9 cellular contexts compared by ENCODE assay signal in the genomic region with DNA sequence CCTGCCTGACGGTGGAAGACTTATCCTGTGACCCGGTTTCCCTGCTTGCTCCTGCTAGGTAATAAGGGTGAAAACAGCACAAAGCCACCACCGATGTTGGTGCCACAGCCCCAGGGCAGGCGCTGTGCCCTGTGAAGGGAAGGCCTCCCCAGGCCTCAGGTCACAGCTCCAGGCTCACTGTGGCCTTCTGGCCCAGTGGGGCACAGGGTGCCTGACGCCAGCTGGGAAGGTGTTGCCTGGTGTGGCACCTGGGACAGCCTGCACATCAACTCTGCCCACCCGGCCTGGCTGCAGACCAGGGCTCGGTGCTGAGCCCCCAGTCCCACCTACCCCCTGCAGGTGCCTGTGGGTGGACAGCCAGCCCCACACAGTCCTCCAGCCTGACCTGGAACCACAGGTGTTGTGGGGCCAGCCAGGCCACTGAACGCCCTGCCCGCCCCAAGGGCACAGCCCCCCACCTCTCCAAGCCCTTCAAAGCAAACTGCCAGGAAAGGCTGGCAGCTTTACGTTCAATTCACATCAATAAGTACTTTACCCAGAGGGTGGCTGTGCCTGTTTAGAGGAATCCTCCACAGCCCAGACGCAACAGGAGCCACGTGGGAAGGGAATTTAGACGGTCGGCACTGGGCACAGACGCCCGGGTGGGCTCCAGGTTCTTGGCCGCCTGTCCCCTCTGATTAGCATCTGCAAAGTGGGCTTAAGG. TPM values are rescaled to one million over a fixed set of nuclear protein-coding genes. Genes with fewer than 3 reads are reported as not detected.
DNase-seq lines count a peak whose midpoint lies in the region; TF ChIP-seq lines count a peak whose summit lies in the region.
"Had no signal": no experiment of that assay in that cellular context is flagged by ENCODE, and none has a peak within 500 bp of the region (broad histone marks: within the 10 kb centered on the region; RNA-seq: fewer than 3 reads in every experiment).

No MANE protein-coding gene starts in this region.

- H3K4me3 Mint-ChIP-seq in H9 (no peak overlapping the region), glutamatergic neuron (ENCODE audit: unreplicated experiment) (no peak overlapping the region)
- H3K4me3 Mint-ChIP-seq in activated naive CD8-positive, alpha-beta T cell = peak overlapping the region; percentile 74

- no peaks in the 10 kb centered on the region for H4K20me1 ChIP-seq in H9 (ENCODE audit: control insufficient read depth, insufficient read depth, insufficient read length)
- no peaks in the 10 kb centered on the region for H4K20me1 ChIP-seq in hepatocyte (ENCODE audit: insufficient read depth, poor library complexity, severe bottlenecking)

- H3T11ph ChIP-seq in H9 (ENCODE audit: low read length) = no peak overlapping the region

- no peak for TF ChIP-seq CTCF in H9 (conservative IDR thresholded peaks at IDR 0.05)
- TF ChIP-seq CTCF in hepatocyte (IDR thresholded peaks at IDR 0.05; ENCODE audit: poor library complexity) = no peak
- no peak for TF ChIP-seq CTCF in spleen (IDR thresholded peaks at IDR 0.05 in 8 of 11, conservative IDR thresholded peaks at IDR 0.05 in 3 of 11)
- no peak for TF ChIP-seq CTCF in glutamatergic neuron (IDR thresholded peaks at IDR 0.05; ENCODE audit: partially characterized antibody, unreplicated experiment)

- H3K36me3 Mint-ChIP-seq in H9 (ENCODE audit: insufficient read depth in 1 of 3, low read depth in 3 of 3) (no peaks in the 10 kb centered on the region; a peak in 2 of 7 replicates), glutamatergic neuron (ENCODE audit: unreplicated experiment) (peaks cover 11% of the 10 kb centered on the region)
- H3K36me3 Mint-ChIP-seq in activated naive CD8-positive, alpha-beta T cell = no peaks in the 10 kb centered on the region

- no peaks in the 10 kb centered on the region for H3K9me2 ChIP-seq in hepatocyte (replicated peaks; ENCODE audit: insufficient read depth)

- H3K9ac ChIP-seq in H9 (ENCODE audit: extremely low read depth, insufficient read length, low read length) = no peak overlapping the region

- no peak overlapping the region for H4K8ac ChIP-seq in H9 (replicated peaks; ENCODE audit: insufficient read length, low read depth, low read length)

- no peak overlapping the region for H2AK5ac ChIP-seq in H9 (ENCODE audit: insufficient read length, low read length)

- intact Hi-C loops in spleen (cut with DNase I; ENCODE audit: low total_unique reads) = no loop called here

- H3K79me1 ChIP-seq in H9 (ENCODE audit: insufficient read depth, low read depth, low read length, poor library complexity, severe bottlenecking) = no peaks in the 10 kb centered on the region

- no peaks in the 10 kb centered on the region for H3K4me1 ChIP-seq in H9 (ENCODE audit: insufficient read depth, low read length)
- H3K4me1 ChIP-seq in hepatocyte (ENCODE audit: insufficient read depth) = peaks cover 21% of the 10 kb centered on the region
- peaks cover 6 to 34% (median 22%) of the 10 kb centered on the region in 6 donors for H3K4me1 ChIP-seq in spleen

- H3K27me3 Mint-ChIP-seq in H9 (ENCODE audit: low read depth) = peaks cover 7% of the 10 kb centered on the region
- H3K27me3 Mint-ChIP-seq in activated naive CD8-positive, alpha-beta T cell = no peaks in the 10 kb centered on the region
- H3K27me3 Mint-ChIP-seq in glutamatergic neuron (ENCODE audit: unreplicated experiment) = peaks cover 9% of the 10 kb centered on the region

- no peak overlapping the region for H3K18ac ChIP-seq in H9 (ENCODE audit: insufficient read length, low read depth, low read length)

- H3K56ac ChIP-seq in H9 (ENCODE audit: insufficient read length, low read depth, low read length) = no peak overlapping the region

- H2BK120ac ChIP-seq in H9 (ENCODE audit: low read depth, low read length, poor library complexity, severe bottlenecking) = no peak overlapping the region

- H4K91ac ChIP-seq in H9 (ENCODE audit: insufficient read length, low read depth, low read length) = no peak overlapping the region

- H3K79me2 ChIP-seq in H9 (ENCODE audit: insufficient read depth, low read length) = no peaks in the 10 kb centered on the region
- H3K79me2 ChIP-seq in hepatocyte = no peaks in the 10 kb centered on the region

- H3K23me2 ChIP-seq in H9 (ENCODE audit: insufficient read length, low read depth, low read length, poor library complexity, severe bottlenecking) = no peaks in the 10 kb centered on the region

- H3K14ac ChIP-seq in H9 (ENCODE audit: insufficient read depth, low read length) = peak overlapping the region; percentile 60; the same call in 1 of the 2 replicates

- H3K4me3 ChIP-seq in hepatocyte (no peak overlapping the region), spleen (peak overlapping the region; percentile 28 to 69 (median 40))
- H3K4me3 ChIP-seq: GM12878 had no signal

- H2BK20ac ChIP-seq in H9 (ENCODE audit: low read depth, low read length, poor library complexity, severe bottlenecking) = no peak overlapping the region

- no peak overlapping the region for H3K4me2 ChIP-seq in H9 (ENCODE audit: insufficient read depth, insufficient read length, low read length)
- no peak overlapping the region for H3K4me2 ChIP-seq in hepatocyte

- no peak overlapping the region for H2BK15ac ChIP-seq in H9 (ENCODE audit: low read depth, low read length)

- H3K9me3 Mint-ChIP-seq in H9 (peaks cover 2 to 4% of the 10 kb centered on the region in 2 experiments; a peak in 3 of 5 replicates), glutamatergic neuron (ENCODE audit: unreplicated experiment) (no peaks in the 10 kb centered on the region)
- H3K9me3 Mint-ChIP-seq in activated naive CD8-positive, alpha-beta T cell (ENCODE audit: low read depth) = peaks cover 4% of the 10 kb centered on the region

- no peak overlapping the region for H3K4ac ChIP-seq in H9 (ENCODE audit: low read depth, low read length)

- no peak overlapping the region for H2AFZ ChIP-seq in H9 (ENCODE audit: low read length)
- H2AFZ ChIP-seq in hepatocyte = no peak overlapping the region

- no CpG with 5 or more reads among the region's 17 CpGs for WGBS in H9 (ENCODE audit: extremely low coverage, insufficient read length, low lambda C conversion rate)
- WGBS in hepatocyte (ENCODE audit: low lambda C conversion rate, missing lambda C conversion rate) = 86% methylated on average over 14 of the region's 17 CpGs
- 72 to 83% (median 77%) methylated on average over 12 to 17 of the region's 17 CpGs for WGBS in spleen, 5 donors

- H2BK12ac ChIP-seq in H9 (ENCODE audit: insufficient read length, low read depth, low read length) = no peak overlapping the region

- H3K23ac ChIP-seq in H9 (ENCODE audit: insufficient read length, low read depth, low read length) = no peak overlapping the region

- DNase-seq in H9 (no peak), hepatocyte (ENCODE audit: low spot score) (no peak), spleen (no peak), iPS-NIHi7 (ENCODE audit: extremely low spot score) (no peak), NCI-H1694 (lab: John Stamatoyannopoulos, UW) (no peak), glutamatergic neuron (no peak)

- H4K5ac ChIP-seq in H9 (ENCODE audit: insufficient read length, low read depth, low read length) = no peak overlapping the region

- H2BK5ac ChIP-seq in H9 (ENCODE audit: insufficient read length, low read length) = no peak overlapping the region

- H3K27ac Mint-ChIP-seq in H9 = no peak overlapping the region
- H3K27ac Mint-ChIP-seq in activated naive CD8-positive, alpha-beta T cell = peak overlapping the region; percentile 72
- no peak overlapping the region for H3K27ac Mint-ChIP-seq in glutamatergic neuron (ENCODE audit: unreplicated experiment)

- H3K9me3 ChIP-seq in H9 (ENCODE audit: control insufficient read depth, low read depth, low read length) = no peaks in the 10 kb centered on the region
- no peaks in the 10 kb centered on the region for H3K9me3 ChIP-seq in hepatocyte (ENCODE audit: low read depth)
- H3K9me3 ChIP-seq in spleen = peaks cover 0 to 9% (median 6%) of the 10 kb centered on the region in 8 donors

- no peaks in the 10 kb centered on the region for H3K36me3 ChIP-seq in hepatocyte (replicated peaks; ENCODE audit: insufficient read depth, low read depth)
- H3K36me3 ChIP-seq in spleen = no peaks in the 10 kb centered on the region

- H3K27ac ChIP-seq in H9 (ENCODE audit: insufficient read length, low read depth, low read length) (no peak overlapping the region), hepatocyte (peak overlapping the region; percentile 85), spleen (peak overlapping the region in 4 of 8 donors; percentile 26 to 50 (median 34))

- H3K4me1 Mint-ChIP-seq in H9 (peaks cover 0 to 7% of the 10 kb centered on the region in 2 experiments; a peak in 2 of 4 replicates), glutamatergic neuron (ENCODE audit: low read depth, unreplicated experiment) (peaks cover 30% of the 10 kb centered on the region)
- peaks cover 9% of the 10 kb centered on the region for H3K4me1 Mint-ChIP-seq in activated naive CD8-positive, alpha-beta T cell (ENCODE audit: low read depth)

- H3K27me3 ChIP-seq in H9 (ENCODE audit: insufficient read depth, low read length) = no peaks in the 10 kb centered on the region
- no peaks in the 10 kb centered on the region for H3K27me3 ChIP-seq in hepatocyte
- peaks cover 0 to 7% (median 0%) of the 10 kb centered on the region in 7 donors for H3K27me3 ChIP-seq in spleen (replicated peaks in 1 of 7)

- no peak for TF ChIP-seq POLR2A in spleen (IDR thresholded peaks at IDR 0.05)

RNA-seq across cellular contexts. Expression of a gene that starts 54.3 kb away (rescaled TPM):
- total RNA-seq in H9 (2021) (0.98 and 1.2 TPM in 2 replicates), hepatocyte (0.60 and 2.2 TPM in 2 replicates), spleen (10 to 100 TPM; 11.2 to 31.3 (median 15.7) TPM), glutamatergic neuron (ENCODE audit: unreplicated experiment) (4.8 TPM)
- polyA plus RNA-seq in hepatocyte (3.1 and 3.4 TPM in 2 replicates), spleen (1 to 10 TPM; 2.7 to 8.5 (median 7.8) TPM)

RNA-seq across cellular contexts. Expression of a gene that starts 54.7 kb away (rescaled TPM):
- total RNA-seq in H9 (2021) (0.13 and 0.35 TPM in 2 replicates), hepatocyte (0.04 TPM in 1 of 2 replicates, not detected in the other), spleen (under 1 TPM in 1 of 7 donors, not detected in 6; 0.22 TPM), glutamatergic neuron (ENCODE audit: unreplicated experiment) (not detected)
- polyA plus RNA-seq in hepatocyte (0.09 TPM in 1 of 2 replicates, not detected in the other), spleen (under 1 TPM in 1 of 3 donors, not detected in 2; 0.13 TPM)
- total RNA-seq: GM12878, mesenteric fat pad had no signal
- polyA plus RNA-seq: GM12878 had no signal
